Comparison of ENCODE assay signal across 15 cellular contexts in the genomic region with DNA sequence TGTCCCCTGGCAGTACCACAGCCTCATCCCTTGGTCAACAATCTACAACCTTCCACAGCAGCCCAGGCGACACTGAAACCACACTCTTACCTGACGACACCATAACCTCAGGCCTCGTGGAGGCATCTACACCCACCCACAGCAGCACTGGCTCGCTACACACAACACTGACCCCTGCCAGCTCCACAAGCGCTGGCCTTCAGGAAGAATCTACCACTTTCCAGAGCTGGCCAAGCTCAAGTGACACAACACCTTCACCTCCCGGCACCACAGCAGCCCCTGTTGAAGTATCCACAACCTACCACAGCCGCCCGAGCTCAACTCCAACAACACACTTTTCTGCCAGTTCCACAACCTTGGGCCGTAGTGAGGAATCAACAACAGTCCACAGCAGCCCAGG. TPM values are rescaled to one million over a fixed set of nuclear protein-coding genes. Genes with fewer than 3 reads are reported as not detected.
"Had no signal": no experiment of that assay in that cellular context is flagged by ENCODE, and none has a peak within 500 bp of the region (broad histone marks: within the 10 kb centered on the region; RNA-seq: fewer than 3 reads in every experiment).

No MANE protein-coding gene starts in this region.

RNA-seq across cellular contexts. Expression of gene MUC17, which starts 20.5 kb away (rescaled TPM):
- total RNA-seq: left cardiac atrium, left ventricle myocardium inferior, lower leg skin, lung microvascular endothelial cell, natural killer cell, skeletal muscle tissue, thoracic aorta, urinary bladder, vagina had no signal
- polyA plus RNA-seq: keratinocyte, neural cell, pancreas, smooth muscle cell, urinary bladder had no signal

RNA-seq across cellular contexts. Expression of gene MUC12, which starts 30.0 kb away (rescaled TPM):
- total RNA-seq: lower leg skin, lung microvascular endothelial cell, skeletal muscle tissue, suprapubic skin, thoracic aorta had no signal
- polyA plus RNA-seq: neural cell had no signal

RNA-seq across cellular contexts. Expression of gene MUC3A, which starts 50.0 kb away (rescaled TPM):
- total RNA-seq: lung microvascular endothelial cell, osteoblast, skeletal muscle tissue, smooth muscle cell, suprapubic skin, urinary bladder had no signal
- polyA plus RNA-seq: neural cell, smooth muscle cell had no signal
